In the genomic region with DNA sequence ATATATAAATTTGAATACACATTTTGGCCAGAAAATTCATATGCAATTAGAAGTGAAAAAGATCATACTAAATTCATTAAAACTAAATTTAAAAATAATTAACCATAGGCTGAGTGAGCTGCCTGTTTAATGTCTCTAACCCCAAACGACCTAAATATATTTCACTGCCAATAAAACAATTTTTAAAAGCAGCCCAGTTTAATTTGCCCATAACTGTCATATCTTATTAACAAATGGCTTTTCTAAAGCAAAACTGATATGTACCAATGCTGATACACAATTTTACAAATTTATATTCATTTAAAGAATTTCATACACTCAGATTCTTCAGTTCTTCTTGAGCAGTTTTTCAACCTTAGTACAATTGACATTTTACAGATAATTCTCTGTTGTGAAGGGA, we compare ENCODE assay signal across 8 cellular contexts.
"Had no signal": no experiment of that assay in that cellular context is flagged by ENCODE, and none has a peak within 500 bp of the region (broad histone marks: within the 10 kb centered on the region; RNA-seq: fewer than 3 reads in every experiment).

No MANE protein-coding gene starts in this region.

- DNase-seq: H9, HCEC 1CT, IMR-90 had no signal

- FAIRE-seq: H1, H54, HTR-8/SVneo, K562 had no signal

- H2AFZ ChIP-seq: GM23338 had no signal

- H3K4me3 ChIP-seq: GM23338, K562 had no signal

- H3K4me2 ChIP-seq: GM23338 had no signal

- ATAC-seq: GM23338, K562 had no signal
